8 cellular contexts compared by ENCODE assay signal in the genomic region with DNA sequence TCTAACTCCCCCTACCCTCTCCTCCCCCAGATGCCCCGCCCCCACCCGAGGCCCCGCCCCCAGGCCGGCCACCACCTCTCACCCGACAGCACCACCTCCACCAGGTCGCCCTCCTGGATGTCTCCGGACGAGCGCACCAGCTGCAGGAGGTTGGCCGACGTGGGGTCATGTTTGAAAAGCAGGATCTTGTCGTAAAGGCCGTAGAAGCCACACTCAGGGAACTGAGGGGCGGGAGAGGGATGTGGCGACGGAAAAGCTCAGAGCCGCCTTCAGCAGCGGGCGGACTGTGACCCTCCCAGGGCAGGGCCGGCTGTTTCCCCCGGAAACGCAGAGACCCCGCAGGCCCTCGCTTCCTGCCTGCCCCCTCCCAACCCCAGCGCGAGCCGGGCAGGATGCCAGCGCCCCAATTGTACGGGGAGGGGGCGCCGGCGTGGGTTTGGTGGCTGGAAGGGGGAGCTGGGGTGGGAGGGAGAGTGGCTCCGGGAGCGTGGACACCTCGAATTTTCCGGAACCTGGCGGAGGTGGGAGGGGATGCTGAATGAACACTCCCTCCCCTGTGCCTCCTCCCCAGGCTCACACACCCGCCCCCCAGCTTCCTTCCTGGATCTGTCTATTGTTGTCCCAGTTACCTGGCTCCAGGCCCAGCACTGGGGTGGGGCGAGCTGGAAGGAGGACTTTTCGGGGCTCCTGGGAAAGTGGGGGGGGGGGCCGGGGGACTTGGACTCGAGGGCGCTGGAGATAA. TPM values are rescaled to one million over a fixed set of nuclear protein-coding genes. Genes with fewer than 3 reads are reported as not detected.
DNase-seq lines count a peak whose midpoint lies in the region; ATAC-seq and TF ChIP-seq lines count a peak whose summit lies in the region.

No MANE protein-coding gene starts in this region.

- dilution Hi-C loops in mammary epithelial cell (cut with HindIII; ENCODE audit: low sequenced_read_pairs), result loop anchor here (5.0 kb wide), 1 partner anchor 87 kb away; a partner anchor contains a TSS

- peaks cover 28% of the 10 kb centered on the region for H3K4me1 ChIP-seq in mammary epithelial cell (ENCODE audit: insufficient read depth, low read length)

- DNase-seq in GM10266 (ENCODE audit: extremely low spot score) (peak; percentile 85), NCI-H1436 treated with DMSO at 0.1 percent for 48 hours (lab: John Stamatoyannopoulos, UW) (peak; percentile 10), mammary epithelial cell (peak; percentile 87), islet precursor cell (peak; percentile 94)
- DNase-seq in stimulated activated CD4-positive, alpha-beta T cell treated with anti-CD3 and anti-CD28 coated beads, Interleukin-12 subunit alpha, Interleukin-12 subunit beta, amount 100 ng/mL, for 48 hours (ENCODE audit: low read depth in 2 of 3, low spot score in 1 of 3), result peak; percentile 46 to 55 (median 47)

- 0% methylated on average over 1 of the region's 43 CpGs for WGBS in mammary epithelial cell (ENCODE audit: low coverage, missing lambda C conversion rate)

- H4K20me1 ChIP-seq in mammary epithelial cell (ENCODE audit: insufficient read depth, low read length), result no peaks in the 10 kb centered on the region

- peak overlapping the region; percentile 98 for H3K4me2 ChIP-seq in mammary epithelial cell (ENCODE audit: insufficient read depth, low read depth, low read length)

- H3K9ac ChIP-seq in mammary epithelial cell (ENCODE audit: insufficient read depth, low read length), result peak overlapping the region; percentile 87

- H3K9me3 ChIP-seq in mammary epithelial cell (replicated peaks; ENCODE audit: insufficient read depth, low read length), result no peaks in the 10 kb centered on the region

- H3K27me3 ChIP-seq in mammary epithelial cell (ENCODE audit: insufficient read depth, low read length), result no peaks in the 10 kb centered on the region

- CTCF ChIA-PET in mammary epithelial cell (lab: Charles Lee; ENCODE audit: low non-redundant PET), result interaction anchor here (0.7 kb wide), 1 partner anchor 299 kb away, joined by 11 read pairs; no protein-coding TSS in a partner anchor

- no TSS peak for BruUV-seq in mammary epithelial cell (replicated peaks; lab: Mats Ljungman, UMichigan)

- peaks cover 49% of the 10 kb centered on the region for H3K79me2 ChIP-seq in mammary epithelial cell (ENCODE audit: insufficient read depth, low read length)

- intact Hi-C loops in mammary epithelial cell (cut with micrococcal nuclease), result no loop called here

- peak overlapping the region; percentile 84 for H3K4me3 ChIP-seq in WI38 (ENCODE audit: low read depth, low read length)
- peak overlapping the region; percentile 59 to 91 (median 63) for H3K4me3 ChIP-seq in mammary epithelial cell (replicated peaks in 1 of 3; ENCODE audit: insufficient read depth in 1 of 3, low read depth in 2 of 3, low read length in 3 of 3)

- H2AFZ ChIP-seq in mammary epithelial cell (ENCODE audit: low read depth, low read length), result peak overlapping the region; percentile 74

- TF ChIP-seq CTCF in GM10266 (IDR thresholded peaks at IDR 0.05; ENCODE audit: control insufficient read depth, insufficient read depth, low read depth, missing control alignments), result no peak
- no peak for TF ChIP-seq CTCF in WI38 (IDR thresholded peaks at IDR 0.05; ENCODE audit: low read depth, low read length)
- no peak for TF ChIP-seq CTCF in mammary epithelial cell (conservative IDR thresholded peaks at IDR 0.05 in 1 of 2, IDR thresholded peaks at IDR 0.05 in 1 of 2; ENCODE audit: extremely low read depth in 1 of 2, insufficient read depth in 1 of 2, low read depth in 1 of 2, low read length in 2 of 2)

- peaks cover 6% of the 10 kb centered on the region for H3K36me3 ChIP-seq in mammary epithelial cell (ENCODE audit: insufficient read depth, low read length)

- ATAC-seq in HG02870 (IDR thresholded peaks at IDR 0.05; ENCODE audit: unreplicated experiment), result no peak
- ATAC-seq in GM21723 (IDR thresholded peaks at IDR 0.05; ENCODE audit: unreplicated experiment), result no peak

- in situ Hi-C loops in mammary epithelial cell (cut with MboI; ENCODE audit: low sequenced_read_pairs in 2 of 2), result no loop called here

- peak overlapping the region; percentile 82 for H3K27ac ChIP-seq in mammary epithelial cell (ENCODE audit: insufficient read depth, low read depth, low read length)

RNA-seq across cellular contexts. Expression of a gene that starts 3.0 kb away (rescaled TPM):
- total RNA-seq in mammary epithelial cell, result 10 to 100 TPM; 20.2 to 55.5 TPM
- polyA plus RNA-seq in mammary epithelial cell, result 23.9 TPM
- 21.0 TPM for polyA minus RNA-seq in mammary epithelial cell

RNA-seq across cellular contexts. Expression of a gene that starts 31.9 kb away (rescaled TPM):
- total RNA-seq in mammary epithelial cell, result 10 to 100 TPM; 15.7 to 23.4 TPM
- 11.7 TPM for polyA plus RNA-seq in mammary epithelial cell
- polyA minus RNA-seq in mammary epithelial cell, result 18.6 TPM

RNA-seq across cellular contexts. Expression of a gene that starts 32.3 kb away (rescaled TPM):
- total RNA-seq in mammary epithelial cell, result 10 to 100 TPM; 59.2 to 92.4 TPM
- 56.3 TPM for polyA plus RNA-seq in mammary epithelial cell
- polyA minus RNA-seq in mammary epithelial cell, result 72.5 TPM

RNA-seq across cellular contexts. Expression of a gene that starts 53.0 kb away (rescaled TPM):
- total RNA-seq in mammary epithelial cell, result under 1 TPM; 0.31 to 0.33 TPM
- 0.07 TPM for polyA plus RNA-seq in mammary epithelial cell
- not detected for polyA minus RNA-seq in mammary epithelial cell

Comparison
In these comparisons a context has a peak if more than half of its experiments do, and no peak if none do; other contexts are left out.
1. DNase-seq: peak in every context shown above with its lines; median percentile 94 in islet precursor cell; 87 in mammary epithelial cell; 85 in GM10266; 47 in stimulated activated CD4-positive, alpha-beta T cell treated with anti-CD3 and anti-CD28 coated beads, Interleukin-12 subunit alpha, Interleukin-12 subunit beta, amount 100 ng/mL, for 48 hours; 10 in NCI-H1436 treated with DMSO at 0.1 percent for 48 hours.